In the genomic region with DNA sequence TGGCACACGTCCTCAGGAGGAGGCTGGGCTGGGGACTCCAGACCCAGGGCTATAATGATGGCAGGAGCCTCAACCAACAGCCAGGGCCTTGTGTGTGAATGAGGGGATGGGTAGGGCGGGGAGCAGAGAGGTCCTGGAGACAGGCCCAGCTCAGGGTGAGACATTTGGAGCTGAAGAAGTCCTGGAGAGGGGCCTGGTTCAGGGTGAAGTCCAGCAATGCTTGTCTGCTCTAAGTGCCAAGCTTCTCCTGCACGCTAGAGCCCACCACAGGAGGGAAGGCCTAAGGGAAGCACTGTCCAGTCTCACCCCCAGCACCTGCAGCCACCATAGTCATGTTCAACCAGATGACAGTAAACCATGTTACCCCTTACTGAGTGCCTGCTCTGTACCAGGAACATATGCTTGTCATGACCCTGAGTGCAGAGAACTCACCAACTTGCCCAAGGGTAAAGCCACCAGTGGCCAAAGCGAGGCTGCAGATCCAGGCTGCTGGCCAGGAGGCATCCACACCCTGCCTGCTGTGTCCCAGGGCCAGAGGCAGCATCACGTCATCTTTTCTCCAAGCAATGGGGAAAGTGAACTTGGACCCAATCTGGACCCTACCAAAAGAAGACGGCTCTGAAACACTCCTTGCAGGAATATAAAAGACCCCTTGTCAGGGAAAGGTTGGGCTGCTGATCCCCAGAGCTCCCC, we compare ENCODE assay signal across 23 cellular contexts. TPM values are rescaled to one million over a fixed set of nuclear protein-coding genes. Genes with fewer than 3 reads are reported as not detected.
DNase-seq lines count a peak whose midpoint lies in the region; FAIRE-seq and TF ChIP-seq lines count a peak whose summit lies in the region.
"Had no signal": no experiment of that assay in that cellular context is flagged by ENCODE, and none has a peak within 500 bp of the region (broad histone marks: within the 10 kb centered on the region; RNA-seq: fewer than 3 reads in every experiment).

No MANE protein-coding gene starts in this region.

- no peaks in the 10 kb centered on the region for H3K9me2 ChIP-seq in GM23248 (ENCODE audit: insufficient read depth)
- H3K9me2 ChIP-seq: SK-N-SH had no signal

- no peak overlapping the region for H4K12ac ChIP-seq in trophoblast cell (ENCODE audit: low read depth, low read length)

- H3K14ac ChIP-seq in trophoblast cell (ENCODE audit: low read length): no peak overlapping the region

- peak; percentile 30 for DNase-seq in GM23248
- no peak for DNase-seq in WERI-Rb-1
- peak; percentile 35 for DNase-seq in kidney
- peak; percentile 26 to 27 for DNase-seq in trophoblast cell
- DNase-seq in GM12891 (ENCODE audit: insufficient read length, low spot score): no peak
- no peak for DNase-seq in 8988T
- DNase-seq in amniotic stem cell (lab: John Stamatoyannopoulos, UW): no peak
- DNase-seq: BE2C, NCI-H1048, NCI-H1417, NCI-H1694, NCI-H2029 treated with DMSO at 0.1 percent for 48 hours, NCI-H446 treated with DMSO at 0.1 percent for 48 hours, SIG-M5, SK-N-SH, SW 1271 had no signal

- H3K79me1 ChIP-seq in trophoblast cell (ENCODE audit: low read length): peaks cover 12% of the 10 kb centered on the region

- H3F3A ChIP-seq in GM23248 (ENCODE audit: insufficient read depth): no peaks in the 10 kb centered on the region

- H2BK12ac ChIP-seq in trophoblast cell (ENCODE audit: low read length): no peak overlapping the region

- H3K9ac ChIP-seq in GM23248 (no peak overlapping the region), kidney (ENCODE audit: low read length in 2 of 2) (no peak overlapping the region), trophoblast cell (ENCODE audit: low read length) (no peak overlapping the region)
- H3K9ac ChIP-seq: KMS-11, SK-N-SH had no signal

- no peak overlapping the region for H3K23ac ChIP-seq in trophoblast cell (ENCODE audit: low read length)

- H3K9me3 ChIP-seq in GM23248 (ENCODE audit: low read depth) (no peaks in the 10 kb centered on the region), WERI-Rb-1 (ENCODE audit: severe bottlenecking) (no peaks in the 10 kb centered on the region), kidney (ENCODE audit: control insufficient read depth in 1 of 2, low read length in 2 of 2) (no peaks in the 10 kb centered on the region), trophoblast cell (ENCODE audit: insufficient read depth, low read depth, low read length) (no peaks in the 10 kb centered on the region)
- H3K9me3 ChIP-seq: A549, BE2C, SK-N-SH had no signal

- intact Hi-C loops in kidney (cut with DNase I): no loop called here

- H2AK5ac ChIP-seq in trophoblast cell (ENCODE audit: low read length): no peak overlapping the region

- H3K4me2 ChIP-seq in GM23248 (ENCODE audit: unreplicated experiment) (no peak overlapping the region), trophoblast cell (ENCODE audit: low read length) (no peak overlapping the region)
- H3K4me2 ChIP-seq: A549, KMS-11, SK-N-SH had no signal

- H3K18ac ChIP-seq in trophoblast cell (ENCODE audit: low read length): no peak overlapping the region

- H3K4me1 ChIP-seq in GM23248 (ENCODE audit: insufficient read depth) (no peaks in the 10 kb centered on the region), kidney (ENCODE audit: control insufficient read depth in 1 of 2, insufficient read depth in 1 of 2, low read depth in 1 of 2, low read length in 2 of 2) (no peaks in the 10 kb centered on the region), trophoblast cell (ENCODE audit: control insufficient read depth in 1 of 2, insufficient read depth in 2 of 2, low read length in 2 of 2) (peaks cover 25 to 26% of the 10 kb centered on the region in 2 experiments)

- H4K91ac ChIP-seq in trophoblast cell (ENCODE audit: low read depth, low read length): no peak overlapping the region

- H3K79me2 ChIP-seq in GM23248 (ENCODE audit: insufficient read depth) (no peaks in the 10 kb centered on the region), trophoblast cell (ENCODE audit: control insufficient read depth, insufficient read depth, low read length, poor library complexity) (peaks cover under 1% of the 10 kb centered on the region)

- H2BK120ac ChIP-seq in trophoblast cell (ENCODE audit: insufficient read depth, low read length, poor library complexity): no peak overlapping the region

- FAIRE-seq in kidney (lab: Jason Lieb, UNC): no peak
- FAIRE-seq in GM12891 (lab: Jason Lieb, UNC): no peak
- FAIRE-seq: A549, G401.6 had no signal

- H2AFZ ChIP-seq in GM23248 (no peak overlapping the region), trophoblast cell (ENCODE audit: insufficient read depth, low read length, poor library complexity) (no peak overlapping the region)

- H3K27me3 ChIP-seq in GM23248 (replicated peaks; ENCODE audit: insufficient read depth): peaks cover 41% of the 10 kb centered on the region
- H3K27me3 ChIP-seq in WERI-Rb-1 (ENCODE audit: insufficient read depth, low read depth, severe bottlenecking): no peaks in the 10 kb centered on the region
- no peaks in the 10 kb centered on the region for H3K27me3 ChIP-seq in trophoblast cell (ENCODE audit: insufficient read depth, low read length)
- H3K27me3 ChIP-seq: BE2C had no signal

- H2BK5ac ChIP-seq in trophoblast cell (ENCODE audit: low read depth, low read length, poor library complexity): no peak overlapping the region

- no peak overlapping the region for H3K4ac ChIP-seq in trophoblast cell (ENCODE audit: low read depth, low read length)

- H4K8ac ChIP-seq in trophoblast cell (ENCODE audit: low read depth, low read length): no peak overlapping the region

- H3K4me3 ChIP-seq in GM23248: no peak overlapping the region
- no peak overlapping the region for H3K4me3 ChIP-seq in WERI-Rb-1 (ENCODE audit: low read depth, low read length)
- no peak overlapping the region for H3K4me3 ChIP-seq in kidney (ENCODE audit: low read length in 2 of 2)
- H3K4me3 ChIP-seq in trophoblast cell (ENCODE audit: low read depth, low read length): no peak overlapping the region
- H3K4me3 ChIP-seq: A549 had no signal

- in situ Hi-C loops in GM23248 (cut with MboI): loop anchor here (25.0 kb wide), 2 partner anchors 323 to 723 kb away; partner anchors contain the start of gene TMEM9B

- H3K36me3 ChIP-seq in GM23248 (ENCODE audit: low read depth): no peaks in the 10 kb centered on the region
- peaks cover 21% of the 10 kb centered on the region for H3K36me3 ChIP-seq in WERI-Rb-1
- H3K36me3 ChIP-seq in kidney (ENCODE audit: control insufficient read depth in 1 of 2, insufficient read depth in 2 of 2, low read length in 2 of 2): no peaks in the 10 kb centered on the region
- no peaks in the 10 kb centered on the region for H3K36me3 ChIP-seq in trophoblast cell (ENCODE audit: control insufficient read depth in 1 of 2, insufficient read depth in 2 of 2, low read length in 2 of 2)
- H3K36me3 ChIP-seq: BE2C had no signal

- TF ChIP-seq POLR2A in GM12891 (IDR thresholded peaks at IDR 0.05; ENCODE audit: low read depth, low read length): no peak

- 21 to 29% methylated on average over 6 of the region's 6 CpGs for WGBS in GM23248 (ENCODE audit: low coverage in 1 of 2, low lambda C conversion rate in 2 of 2, missing lambda C conversion rate in 2 of 2), 2 experiments
- no CpG with 5 or more reads among the region's 6 CpGs for WGBS in trophoblast cell (ENCODE audit: extremely low coverage, insufficient coverage, insufficient read length)

- H4K20me1 ChIP-seq in GM23248 (ENCODE audit: insufficient read depth): no peaks in the 10 kb centered on the region

- H3K27ac ChIP-seq in GM23248 (no peak overlapping the region), WERI-Rb-1 (peak overlapping the region; percentile 77), kidney (ENCODE audit: low read depth in 2 of 2, low read length in 2 of 2) (no peak overlapping the region), trophoblast cell (ENCODE audit: low read depth, low read length) (no peak overlapping the region)
- H3K27ac ChIP-seq: A549, HL-60, KMS-11, RWPE1 had no signal

- TF ChIP-seq CTCF in WERI-Rb-1 (IDR thresholded peaks at IDR 0.05; ENCODE audit: low read depth, low read length) (no peak), kidney (IDR thresholded peaks at IDR 0.05; ENCODE audit: borderline replicate concordance, extremely low read depth, insufficient read depth) (no peak)

TF ChIP-seq in GM12891, 5 proteins besides CTCF, POLR2A, EP300 and RAD21:
- TF ChIP-seq SPI1 (IDR thresholded peaks at IDR 0.05; ENCODE audit: low read depth, low read length): no peak
- no peak for TF ChIP-seq POLR2AphosphoS5 (IDR thresholded peaks at IDR 0.05; ENCODE audit: low read depth, low read length)
- no peak for TF ChIP-seq POU2F2 (IDR thresholded peaks at IDR 0.05; ENCODE audit: low read depth, low read length)
- TF ChIP-seq PAX5 (IDR thresholded peaks at IDR 0.05; ENCODE audit: insufficient read depth, low read length, severe bottlenecking): no peak
- TF ChIP-seq TAF1 (IDR thresholded peaks at IDR 0.05; ENCODE audit: low read depth, low read length): no peak

RNA-seq across cellular contexts. Expression of gene LMO1, which starts 24.0 kb away (rescaled TPM):
- not detected in 2 replicates for total RNA-seq in GM23248 (2014; rRNA removed; shearing (Covaris generic))
- polyA plus RNA-seq in GM23248 (2016; fragmentation: Nextera tagmentation; extraction: Ambion mirVana): not detected in 2 replicates
- not detected for total RNA-seq in kidney
- polyA plus RNA-seq in kidney (ENCODE audit: insufficient read depth, low read depth, low replicate concordance): 0.95 TPM
- polyA plus RNA-seq in trophoblast cell (2013): 9.5 and 10.1 TPM in 2 replicates
- not detected for polyA plus RNA-seq in GM12891 (2012; ENCODE audit: low read depth, missing spikeins)
- polyA plus RNA-seq: CD14-positive monocyte, IgD-negative memory B cell had no signal

Comparison
In these comparisons a context has a peak if more than half of its experiments do, and no peak if none do; other contexts are left out.
1. DNase-seq: peak in GM23248 (single experiment), kidney (single experiment) and trophoblast cell (2 of 2); none in WERI-Rb-1 (single experiment), GM12891 (single experiment), 8988T (single experiment) and amniotic stem cell (single experiment).